2 cellular contexts compared by ENCODE assay signal in the genomic region with DNA sequence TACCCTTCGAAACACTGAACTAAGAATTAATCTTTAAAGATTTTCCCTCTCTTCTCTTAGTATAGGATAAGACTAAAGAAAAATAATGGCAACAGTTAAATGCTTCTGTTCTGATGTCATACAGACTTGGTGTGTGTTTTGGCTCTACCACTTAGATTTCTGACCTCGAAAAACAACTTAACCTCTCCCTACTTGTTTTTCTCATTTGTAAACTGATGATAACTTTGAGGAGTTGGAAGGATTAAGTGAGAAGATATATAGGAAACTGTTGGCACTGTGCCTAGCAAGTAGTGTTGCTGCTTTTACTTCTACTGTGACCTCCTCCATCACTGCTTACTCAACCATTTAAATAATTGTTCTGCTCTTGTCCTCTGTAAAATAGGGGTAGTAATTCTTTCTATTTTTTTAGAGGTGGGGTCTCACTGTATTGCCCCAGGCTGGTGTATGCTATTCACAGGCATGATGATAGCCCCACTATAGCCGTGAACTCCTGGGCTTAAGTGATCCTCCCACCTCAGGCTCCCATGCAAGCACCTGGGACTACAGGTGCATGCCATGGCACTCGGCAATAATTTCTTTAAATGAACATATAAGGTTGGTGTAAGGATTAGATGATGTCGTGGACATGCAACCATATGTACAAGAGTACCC.
TF ChIP-seq lines count a peak whose summit lies in the region.

No MANE protein-coding gene starts in this region.

TF ChIP-seq in endothelial cell of umbilical vein, 7 proteins besides CTCF, POLR2A, EP300 and RAD21 (continued from another document):
- TF ChIP-seq POLR2AphosphoS5 (IDR thresholded peaks at IDR 0.05; ENCODE audit: insufficient read depth, low read depth, low read length) (no peak), FOS (IDR thresholded peaks at IDR 0.05; ENCODE audit: borderline replicate concordance, insufficient read depth, low read length) (peak; percentile 7), MYC (IDR thresholded peaks at IDR 0.05; ENCODE audit: low read depth, low read length) (no peak)

TF ChIP-seq in GM12891, 5 proteins besides CTCF, POLR2A, EP300 and RAD21 (continued from another document):
- no peak for TF ChIP-seq TAF1 (IDR thresholded peaks at IDR 0.05; ENCODE audit: low read depth, low read length)
- TF ChIP-seq POLR2AphosphoS5 (IDR thresholded peaks at IDR 0.05; ENCODE audit: low read depth, low read length), result no peak
- no peak for TF ChIP-seq PAX5 (IDR thresholded peaks at IDR 0.05; ENCODE audit: insufficient read depth, low read length, severe bottlenecking)
TF ChIP-seq in GM12891: peak in this region for 0.
